Comparison of ENCODE assay signal across 7 cellular contexts in genomic region chr2:157336137-157336721, GRCh38. TPM values are rescaled to one million over a fixed set of nuclear protein-coding genes. Genes with fewer than 3 reads are reported as not detected.
A peak's percentile ranks its signal among the peaks of the same experiment; 100 is the strongest.
DNase-seq lines count a peak whose midpoint lies in the region; ATAC-seq and TF ChIP-seq lines count a peak whose summit lies in the region.

No MANE protein-coding gene starts in this region.

- no peaks in the 10 kb centered on the region for H3K9me3 Mint-ChIP-seq in activated B cell treated with CpG ODN at 0.5 μM for 24 hours

- H3K79me2 ChIP-seq in osteoblast (ENCODE audit: insufficient read depth, low read length) = no peaks in the 10 kb centered on the region

- peak overlapping the region; percentile 11 for H3K4me3 Mint-ChIP-seq in activated B cell treated with CpG ODN at 0.5 μM for 24 hours

- peaks cover 5% of the 10 kb centered on the region for H3K36me3 Mint-ChIP-seq in activated B cell treated with CpG ODN at 0.5 μM for 24 hours (ENCODE audit: low read depth)

- peaks cover 5% of the 10 kb centered on the region for H3K27me3 ChIP-seq in osteoblast (ENCODE audit: insufficient read depth, low read length)

- no peaks in the 10 kb centered on the region for H3K27me3 Mint-ChIP-seq in activated B cell treated with CpG ODN at 0.5 μM for 24 hours

- DNase-seq in DMS114 treated with DMSO at 0.1 percent for 48 hours (lab: John Stamatoyannopoulos, UW; ENCODE audit: unreplicated experiment) (peak; percentile 1), MV-4-11 (lab: John Stamatoyannopoulos, UW) (peak; percentile 45), activated B cell treated with CpG ODN at 0.5 μM for 24 hours (no peak), epithelial cell of esophagus (ENCODE audit: low read depth) (peak; percentile 57), osteoblast (ENCODE audit: insufficient read length, low spot score, missing footprints) (no peak), islet precursor cell (no peak)

- no peak overlapping the region for H3K27ac ChIP-seq in osteoblast (ENCODE audit: low read depth, low read length)

- no peak overlapping the region for H3K4me3 ChIP-seq in epithelial cell of esophagus (ENCODE audit: low read length)
- H3K4me3 ChIP-seq in osteoblast (ENCODE audit: insufficient read depth, low read length) = no peak overlapping the region

- H3K27ac Mint-ChIP-seq in activated B cell treated with CpG ODN at 0.5 μM for 24 hours = no peak overlapping the region

- CTCF ChIA-PET in activated B cell treated with CpG ODN at 0.5 μM for 24 hours (lab: Charles Lee) = interaction anchor here (0.7 to 4.4 kb wide), 29 partner anchors 10 to 261 kb away, joined by 3 to 62 read pairs (median 5); partner anchors contain the start of gene ERMN

- H3K4me1 ChIP-seq in osteoblast (ENCODE audit: insufficient read depth, low read length) = peaks cover 13% of the 10 kb centered on the region

- intact Hi-C loops in activated B cell treated with CpG ODN at 0.5 μM for 24 hours (cut with micrococcal nuclease) = loop anchor here (2.0 kb wide), 2 partner anchors 69 to 77 kb away; no protein-coding TSS in a partner anchor

- H3K4me2 ChIP-seq in osteoblast (ENCODE audit: insufficient read depth, low read length) = no peak overlapping the region

- peak; percentile 80 for TF ChIP-seq CTCF in activated B cell treated with CpG ODN at 0.5 μM for 24 hours (IDR thresholded peaks at IDR 0.05)
- peak; percentile 78 for TF ChIP-seq CTCF in epithelial cell of esophagus (IDR thresholded peaks at IDR 0.05; ENCODE audit: insufficient read depth, low read depth, low read length, missing control alignments)
- TF ChIP-seq CTCF in osteoblast (IDR thresholded peaks at IDR 0.05; ENCODE audit: extremely low read depth, low read depth, low read length) = peak; percentile 75

- H2AFZ ChIP-seq in osteoblast (ENCODE audit: low read length) = no peak overlapping the region

- peaks cover 6% of the 10 kb centered on the region for H3K4me1 Mint-ChIP-seq in activated B cell treated with CpG ODN at 0.5 μM for 24 hours

- no peaks in the 10 kb centered on the region for H3K36me3 ChIP-seq in osteoblast (ENCODE audit: insufficient read depth, low read length)

- ATAC-seq in GM19395 (IDR thresholded peaks at IDR 0.05; ENCODE audit: unreplicated experiment) (peak; percentile 54), activated B cell treated with CpG ODN at 0.5 μM for 24 hours (ENCODE audit: low read depth) (peak; percentile 56)

- H4K20me1 ChIP-seq in osteoblast (ENCODE audit: insufficient read depth, low read length) = no peaks in the 10 kb centered on the region

- POLR2A ChIA-PET in activated B cell treated with CpG ODN at 0.5 μM for 24 hours (lab: Charles Lee) = interaction anchor here (1.0 to 2.1 kb wide), 6 partner anchors 9 to 117 kb away, joined by 3 to 8 read pairs (median 4); no protein-coding TSS in a partner anchor

- no peaks in the 10 kb centered on the region for H3K9me3 ChIP-seq in osteoblast (ENCODE audit: low read depth, low read length)

RNA-seq across cellular contexts. Expression of gene ERMN, which starts 10.6 kb away (rescaled TPM):
- total RNA-seq in activated B cell treated with CpG ODN at 0.5 μM for 24 hours (4.9 and 8.1 TPM in 2 replicates), osteoblast (1.4 and 2.7 TPM in 2 replicates)

Comparison
In these comparisons a context has a peak if more than half of its experiments do, and no peak if none do; other contexts are left out.
1. DNase-seq: peak in DMS114 treated with DMSO at 0.1 percent for 48 hours (single experiment), MV-4-11 (single experiment) and epithelial cell of esophagus (single experiment); none in activated B cell treated with CpG ODN at 0.5 μM for 24 hours (single experiment), osteoblast (single experiment) and islet precursor cell (single experiment).
2. Peak in every context shown above with its lines, with median percentiles within 50 percentile points of each other: CTCF ChIP-seq.